Comparison of ENCODE assay signal across 12 cellular contexts in genomic region chr18:9838144-9838877, GRCh38. TPM values are rescaled to one million over a fixed set of nuclear protein-coding genes. Genes with fewer than 3 reads are reported as not detected.
DNase-seq lines count a peak whose midpoint lies in the region; ATAC-seq and TF ChIP-seq lines count a peak whose summit lies in the region.
"Had no signal": no experiment of that assay in that cellular context is flagged by ENCODE, and none has a peak within 500 bp of the region (broad histone marks: within the 10 kb centered on the region; RNA-seq: fewer than 3 reads in every experiment).

No MANE protein-coding gene starts in this region.

- no peaks in the 10 kb centered on the region for H3F3A ChIP-seq in SK-N-SH (replicated peaks; ENCODE audit: insufficient read depth)

- no peak overlapping the region for H3K27ac ChIP-seq in SK-N-SH (ENCODE audit: low read depth in 2 of 2, low read length in 1 of 2)
- H3K27ac ChIP-seq in brain microvascular endothelial cell: peak overlapping the region; percentile 14
- H3K27ac ChIP-seq in left lung: peak overlapping the region; percentile 74 to 76
- peak overlapping the region; percentile 28 for H3K27ac ChIP-seq in vagina

- TF ChIP-seq CTCF in SK-N-SH (IDR thresholded peaks at IDR 0.05) (no peak), brain microvascular endothelial cell (IDR thresholded peaks at IDR 0.05; ENCODE audit: low read depth, low read length, missing control alignments) (no peak), left lung (IDR thresholded peaks at IDR 0.05) (no peak), vagina (IDR thresholded peaks at IDR 0.05) (no peak), GM10266 (IDR thresholded peaks at IDR 0.05; ENCODE audit: control insufficient read depth, insufficient read depth, low read depth, missing control alignments) (no peak)

- ATAC-seq in SK-N-SH treated with all-trans-retinoic acid at 6 μM for 48 hours: peak; percentile 51
- peak; percentile 83 for ATAC-seq in left lung

- H3K4me2 ChIP-seq in SK-N-SH: no peak overlapping the region

- H3K9me3 ChIP-seq in SK-N-SH (no peaks in the 10 kb centered on the region), left lung (no peaks in the 10 kb centered on the region), vagina (no peaks in the 10 kb centered on the region)

- 96% methylated on average over 10 of the region's 10 CpGs for WGBS in SK-N-SH (ENCODE audit: low lambda C conversion rate)

- TF ChIP-seq POLR2A in vagina (IDR thresholded peaks at IDR 0.05): no peak

- H2AFZ ChIP-seq in SK-N-SH (ENCODE audit: low read depth): no peak overlapping the region

- H3K4me3 ChIP-seq in SK-N-SH (ENCODE audit: low read depth in 2 of 2, low read length in 1 of 2) (no peak overlapping the region), brain microvascular endothelial cell (ENCODE audit: low read depth, low read length) (no peak overlapping the region), left lung (no peak overlapping the region), vagina (no peak overlapping the region)

- H3K27me3 ChIP-seq in SK-N-SH (ENCODE audit: insufficient read depth): no peaks in the 10 kb centered on the region
- no peaks in the 10 kb centered on the region for H3K27me3 ChIP-seq in brain microvascular endothelial cell (replicated peaks)
- H3K27me3 ChIP-seq in left lung: no peaks in the 10 kb centered on the region
- no peaks in the 10 kb centered on the region for H3K27me3 ChIP-seq in vagina

- POLR2A ChIA-PET in SK-N-SH (lab: Yijun Ruan, JAX): no interaction called here

- H3K4me1 ChIP-seq in SK-N-SH (ENCODE audit: control insufficient read depth in 1 of 2, insufficient read depth in 2 of 2, low read depth in 1 of 2, low read length in 1 of 2): peaks cover 0 to 7% of the 10 kb centered on the region in 2 experiments; a peak in 2 of 4 replicates
- peaks cover 0 to 19% of the 10 kb centered on the region in 2 donors for H3K4me1 ChIP-seq in left lung
- H3K4me1 ChIP-seq in vagina: peaks cover 26% of the 10 kb centered on the region

- CTCF ChIA-PET in SK-N-SH (lab: Yijun Ruan, JAX): no interaction called here

- TF ChIP-seq EP300 in SK-N-SH (IDR thresholded peaks at IDR 0.05; ENCODE audit: borderline replicate concordance in 1 of 2, low read depth in 1 of 2, low read length in 1 of 2): no peak

- DNase-seq in SK-N-SH (no peak), brain microvascular endothelial cell (peak; percentile 79), left lung (peak in 1 of 2 donors; percentile 82), vagina (ENCODE audit: extremely low spot score in 2 of 2) (no peak), GM10266 (ENCODE audit: extremely low spot score) (no peak), SIG-M5 (lab: John Stamatoyannopoulos, UW) (no peak), GF-D8 (lab: John Stamatoyannopoulos, UW) (no peak)
- DNase-seq: activated CD4-positive, alpha-beta T cell treated with anti-CD3 and anti-CD28 coated beads, Interleukin-2, amount 10 ng/mL, durations not matched to agents 24 days and 14 days; AML-193; naive B cell; NK-92 treated with Interleukin-12 subunit alpha and Interleukin-12 subunit beta, amount 100 ng/mL, for 24 hours had no signal

- in situ Hi-C loops in brain microvascular endothelial cell (cut with HindIII; ENCODE audit: low pct_ligation_motif_present, low sequenced_read_pairs): no loop called here

- H3K9me2 ChIP-seq in SK-N-SH: no peaks in the 10 kb centered on the region

- intact Hi-C loops in left lung (cut with DNase I) (no loop called here), vagina (cut with DNase I) (no loop called here)

- TF ChIP-seq RAD21 in SK-N-SH (IDR thresholded peaks at IDR 0.05; ENCODE audit: low read length): no peak

- H3K79me2 ChIP-seq in SK-N-SH (ENCODE audit: insufficient read depth): no peaks in the 10 kb centered on the region

- H3K9ac ChIP-seq in SK-N-SH: no peak overlapping the region

- H4K20me1 ChIP-seq in SK-N-SH (ENCODE audit: insufficient read depth): no peaks in the 10 kb centered on the region

- no peaks in the 10 kb centered on the region for H3K36me3 ChIP-seq in SK-N-SH (replicated peaks in 1 of 2; ENCODE audit: control insufficient read depth in 1 of 2, insufficient read depth in 2 of 2, low read length in 1 of 2)
- peaks cover 16% of the 10 kb centered on the region for H3K36me3 ChIP-seq in brain microvascular endothelial cell (replicated peaks)
- peaks cover 0 to 6% of the 10 kb centered on the region in 2 donors for H3K36me3 ChIP-seq in left lung
- no peaks in the 10 kb centered on the region for H3K36me3 ChIP-seq in vagina

TF ChIP-seq in SK-N-SH treated with all-trans-retinoic acid at 6 μM for 48 hours, 23 proteins besides CTCF, POLR2A, EP300 and RAD21 (continues in another document):
- no peak for TF ChIP-seq BACH2 (CRISPR knock-in tag; IDR thresholded peaks at IDR 0.05; ENCODE audit: borderline replicate concordance)
- no peak for TF ChIP-seq TCF4 (CRISPR knock-in tag; IDR thresholded peaks at IDR 0.05; ENCODE audit: borderline replicate concordance)
- TF ChIP-seq ESRRG (CRISPR knock-in tag; IDR thresholded peaks at IDR 0.05): no peak
- no peak for TF ChIP-seq CSRNP3 (CRISPR knock-in tag; IDR thresholded peaks at IDR 0.05)
- TF ChIP-seq ZNF70 (CRISPR knock-in tag; IDR thresholded peaks at IDR 0.05): no peak
- no peak for TF ChIP-seq ARNTL (CRISPR knock-in tag; IDR thresholded peaks at IDR 0.05; ENCODE audit: borderline replicate concordance, low read depth)
- no peak for TF ChIP-seq ZFP3 (CRISPR knock-in tag; IDR thresholded peaks at IDR 0.05)
- no peak for TF ChIP-seq GLIS3 (CRISPR knock-in tag; IDR thresholded peaks at IDR 0.05)
- TF ChIP-seq RARB (CRISPR knock-in tag; IDR thresholded peaks at IDR 0.05): no peak

TF ChIP-seq in SK-N-SH, 30 proteins besides CTCF, POLR2A, EP300 and RAD21:
- TF ChIP-seq NFIC (IDR thresholded peaks at IDR 0.05; ENCODE audit: borderline replicate concordance) (no peak), MAX (IDR thresholded peaks at IDR 0.05; ENCODE audit: low read depth) (no peak), PBX3 (IDR thresholded peaks at IDR 0.05) (no peak), GATA2 (CRISPR knock-in tag; IDR thresholded peaks at IDR 0.05) (no peak), GABPA (IDR thresholded peaks at IDR 0.05; ENCODE audit: low read depth) (no peak), SMC3 (IDR thresholded peaks at IDR 0.05; ENCODE audit: low read depth, low read length) (no peak), ELF1 (IDR thresholded peaks at IDR 0.05) (no peak), RCOR1 (IDR thresholded peaks at IDR 0.05; ENCODE audit: low read length) (no peak), MEF2A (IDR thresholded peaks at IDR 0.05; ENCODE audit: borderline replicate concordance, low read depth) (no peak), USF1 (IDR thresholded peaks at IDR 0.05; ENCODE audit: borderline replicate concordance, low read depth) (no peak), TAF1 (IDR thresholded peaks at IDR 0.05; ENCODE audit: borderline replicate concordance, low read depth, low read length) (no peak), TEAD4 (IDR thresholded peaks at IDR 0.05; ENCODE audit: borderline replicate concordance, insufficient read depth) (no peak), EZH2phosphoT487 (IDR thresholded peaks at IDR 0.05; ENCODE audit: borderline replicate concordance, low read depth) (no peak), RFX5 (IDR thresholded peaks at IDR 0.05; ENCODE audit: low read length) (no peak), TCF12 (IDR thresholded peaks at IDR 0.05) (no peak), FOSL2 (IDR thresholded peaks at IDR 0.05; ENCODE audit: borderline replicate concordance, low read depth) (no peak), YY1 (IDR thresholded peaks at IDR 0.05; ENCODE audit: low read depth) (no peak), ZBTB33 (IDR thresholded peaks at IDR 0.05; ENCODE audit: borderline replicate concordance, low read depth) (no peak), CHD2 (IDR thresholded peaks at IDR 0.05; ENCODE audit: low read length, partially characterized antibody) (no peak), FOXJ3 (CRISPR knock-in tag; IDR thresholded peaks at IDR 0.05) (no peak)

RNA-seq across cellular contexts. Expression of gene TXNDC2, which starts 47.5 kb away (rescaled TPM):
- 0.06 and 0.07 TPM in 2 replicates for polyA plus RNA-seq in SK-N-SH (2012; rRNA removed)
- polyA plus RNA-seq in SK-N-SH (2012; cell fraction: cytosol; rRNA removed): 0.08 TPM in 2 replicates
- 0.06 and 0.07 TPM in 2 replicates for polyA plus RNA-seq in SK-N-SH (2012; cell fraction: nucleus; rRNA removed)
- total RNA-seq in left lung (under 1 TPM; 0.09 to 0.18 TPM), vagina (0.49 TPM)
- total RNA-seq: activated CD4-positive, alpha-beta T cell treated with anti-CD3 and anti-CD28 coated beads, Interleukin-2, amount 10 ng/mL, durations not matched to agents 24 days and 14 days had no signal

Comparison
In these comparisons a context has a peak if more than half of its experiments do, and no peak if none do; other contexts are left out.
1. H3K27ac ChIP-seq: peak in brain microvascular endothelial cell (single experiment), left lung (2 of 2) and vagina (single experiment); none in SK-N-SH (0 of 2).